19 cellular contexts compared by ENCODE assay signal in the genomic region with DNA sequence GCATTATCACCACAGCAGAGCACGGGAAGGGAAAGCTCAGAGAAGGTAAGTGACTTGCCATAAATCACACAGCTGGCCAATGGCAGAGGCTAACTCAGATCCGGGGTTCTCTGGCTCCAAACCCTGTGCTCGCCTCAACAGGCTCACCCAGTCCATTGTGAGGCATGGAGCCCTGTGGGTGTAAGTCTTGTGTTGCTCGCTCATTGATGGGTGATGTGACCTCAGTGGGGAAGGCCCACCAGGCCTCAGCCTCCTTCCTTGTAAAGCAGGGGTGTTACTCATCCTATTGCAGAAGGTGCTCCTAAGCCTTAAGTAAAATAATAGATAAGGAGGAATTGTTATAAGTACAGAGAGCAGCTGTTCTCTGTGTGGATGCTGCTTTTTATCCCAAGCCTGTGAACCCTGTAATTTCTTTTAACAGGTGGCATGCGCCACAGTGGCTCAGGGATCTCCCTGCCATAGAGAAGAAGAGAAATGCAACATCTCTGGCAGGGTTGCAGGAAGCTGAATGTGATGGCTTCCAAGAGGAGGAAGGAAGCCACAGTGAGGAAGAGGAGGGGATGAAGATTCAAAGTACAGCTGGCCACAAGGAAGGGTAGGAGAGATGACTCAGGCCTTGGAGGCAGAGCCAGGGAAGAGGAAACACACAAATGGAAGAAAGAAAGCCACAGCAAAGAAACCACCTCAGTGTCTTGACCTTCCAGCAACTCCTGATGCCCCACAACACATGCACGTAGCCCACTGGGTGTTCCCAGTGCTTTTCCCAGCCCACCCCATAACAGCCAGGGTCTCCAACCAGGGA. TPM values are rescaled to one million over a fixed set of nuclear protein-coding genes. Genes with fewer than 3 reads are reported as not detected.
DNase-seq lines count a peak whose midpoint lies in the region; ATAC-seq and TF ChIP-seq lines count a peak whose summit lies in the region.
"Had no signal": no experiment of that assay in that cellular context is flagged by ENCODE, and none has a peak within 500 bp of the region (broad histone marks: within the 10 kb centered on the region; RNA-seq: fewer than 3 reads in every experiment).

No MANE protein-coding gene starts in this region.

- no peak overlapping the region for H3K4me3 ChIP-seq in CD8-positive, alpha-beta T cell (ENCODE audit: low read depth, low read length)
- H3K4me3 ChIP-seq: cardiac muscle cell, psoas muscle, upper lobe of right lung had no signal

- intact Hi-C loops in CD8-positive, alpha-beta T cell (cut with DNase I, micrococcal nuclease) = no loop called here

- POLR2A ChIA-PET in CD8-positive, alpha-beta T cell (lab: Charles Lee) = no interaction called here

- H3K36me3 ChIP-seq in CD8-positive, alpha-beta T cell (ENCODE audit: insufficient read depth, low read length) = no peaks in the 10 kb centered on the region
- H3K36me3 ChIP-seq: cardiac muscle cell, upper lobe of right lung had no signal

- CTCF ChIA-PET in CD8-positive, alpha-beta T cell (lab: Charles Lee) = no interaction called here

- no peaks in the 10 kb centered on the region for H3K36me3 Mint-ChIP-seq in CD8-positive, alpha-beta T cell
- no peaks in the 10 kb centered on the region for H3K36me3 Mint-ChIP-seq in activated T-helper 17 cell treated with anti-CD3 and anti-CD28 coated beads, Interleukin-2, amount 50 U/mL, for 72 hours (ENCODE audit: low read depth)

- no peaks in the 10 kb centered on the region for H3K9me3 ChIP-seq in CD8-positive, alpha-beta T cell (ENCODE audit: low read length)
- H3K9me3 ChIP-seq: psoas muscle, upper lobe of right lung had no signal

- H3K27me3 ChIP-seq in CD8-positive, alpha-beta T cell (ENCODE audit: insufficient read depth, low read length) = no peaks in the 10 kb centered on the region
- H3K27me3 ChIP-seq: cardiac muscle cell, upper lobe of right lung had no signal

- no peaks in the 10 kb centered on the region for H3K27me3 Mint-ChIP-seq in CD8-positive, alpha-beta T cell (ENCODE audit: low read depth)
- no peaks in the 10 kb centered on the region for H3K27me3 Mint-ChIP-seq in activated T-helper 17 cell treated with anti-CD3 and anti-CD28 coated beads, Interleukin-2, amount 50 U/mL, for 72 hours
- H3K27me3 Mint-ChIP-seq: effector memory CD8-positive, alpha-beta T cell had no signal

- ATAC-seq in CD8-positive, alpha-beta T cell = no peak
- peak; percentile 79 for ATAC-seq in activated T-helper 17 cell treated with anti-CD3 and anti-CD28 coated beads, Interleukin-2, amount 50 U/mL, for 72 hours (replicated peaks)
- no peak for ATAC-seq in GM21786 (IDR thresholded peaks at IDR 0.05; ENCODE audit: unreplicated experiment)
- ATAC-seq in GM19467 (IDR thresholded peaks at IDR 0.05; ENCODE audit: unreplicated experiment) = no peak
- ATAC-seq: effector memory CD8-positive, alpha-beta T cell; psoas muscle had no signal

- H3K4me1 ChIP-seq in CD8-positive, alpha-beta T cell (ENCODE audit: insufficient read depth, low read length) = peaks cover 13% of the 10 kb centered on the region
- H3K4me1 ChIP-seq: psoas muscle, upper lobe of right lung had no signal

- H3K27ac ChIP-seq in CD8-positive, alpha-beta T cell (ENCODE audit: low read depth, low read length) = no peak overlapping the region
- H3K27ac ChIP-seq: cardiac muscle cell, psoas muscle, upper lobe of right lung had no signal

- H3K4me3 Mint-ChIP-seq in CD8-positive, alpha-beta T cell = no peak overlapping the region
- H3K4me3 Mint-ChIP-seq in activated T-helper 17 cell treated with anti-CD3 and anti-CD28 coated beads, Interleukin-2, amount 50 U/mL, for 72 hours = no peak overlapping the region
- H3K4me3 Mint-ChIP-seq: activated CD4-positive, alpha-beta T cell treated with anti-CD3 and anti-CD28 coated beads, Interleukin-2, amount 10 ng/mL, durations not matched to agents 7 days and 5 days; effector memory CD8-positive, alpha-beta T cell had no signal

- no peaks in the 10 kb centered on the region for H3K9me3 Mint-ChIP-seq in CD8-positive, alpha-beta T cell
- no peaks in the 10 kb centered on the region for H3K9me3 Mint-ChIP-seq in activated T-helper 17 cell treated with anti-CD3 and anti-CD28 coated beads, Interleukin-2, amount 50 U/mL, for 72 hours
- H3K9me3 Mint-ChIP-seq: activated CD4-positive, alpha-beta T cell treated with anti-CD3 and anti-CD28 coated beads, Interleukin-2, amount 10 ng/mL, durations not matched to agents 7 days and 5 days; effector memory CD8-positive, alpha-beta T cell had no signal

- peak overlapping the region; percentile 79 for H3K27ac Mint-ChIP-seq in CD8-positive, alpha-beta T cell
- H3K27ac Mint-ChIP-seq in activated T-helper 17 cell treated with anti-CD3 and anti-CD28 coated beads, Interleukin-2, amount 50 U/mL, for 72 hours = no peak overlapping the region
- H3K27ac Mint-ChIP-seq: activated CD4-positive, alpha-beta T cell treated with anti-CD3 and anti-CD28 coated beads, Interleukin-2, amount 10 ng/mL, durations not matched to agents 7 days and 5 days had no signal

- H3K4me1 Mint-ChIP-seq in CD8-positive, alpha-beta T cell (ENCODE audit: low read depth) = peaks cover 13% of the 10 kb centered on the region
- peaks cover 10% of the 10 kb centered on the region for H3K4me1 Mint-ChIP-seq in activated T-helper 17 cell treated with anti-CD3 and anti-CD28 coated beads, Interleukin-2, amount 50 U/mL, for 72 hours

- no peak for TF ChIP-seq CTCF in CD8-positive, alpha-beta T cell (IDR thresholded peaks at IDR 0.05)

- no peak for DNase-seq in CD8-positive, alpha-beta T cell
- DNase-seq in HT1080 (ENCODE audit: low read depth) (peak; percentile 79), kidney tubule cell (ENCODE audit: low spot score) (peak; percentile 42), NCI-H146 treated with DMSO at 0.1 percent for 48 hours (lab: John Stamatoyannopoulos, UW; ENCODE audit: unreplicated experiment) (no peak)
- DNase-seq: activated CD4-positive, alpha-beta T cell treated with anti-CD3 and anti-CD28 coated beads, Interleukin-2, amount 10 ng/mL, durations not matched to agents 7 days and 5 days; activated gamma-delta T cell treated with Interleukin-2 at 50 U/mL for 16 hours; effector memory CD8-positive, alpha-beta T cell; kidney glomerular epithelial cell; NCI-H1436; NCI-H526; psoas muscle; RPMI8226; upper lobe of right lung had no signal

RNA-seq across cellular contexts. Expression of gene SPSB4, which starts 30.8 kb away (rescaled TPM):
- not detected for total RNA-seq in CD8-positive, alpha-beta T cell
- total RNA-seq in HT1080 (2014; rRNA removed; shearing (Covaris generic)) = not detected in 2 replicates
- not detected in 2 replicates for polyA plus RNA-seq in HT1080 (2015; cell fraction: cytosol; rRNA removed)
- polyA plus RNA-seq in HT1080 (2015; cell fraction: nucleus; rRNA removed) = not detected in 2 replicates
- total RNA-seq in activated T-helper 17 cell treated with anti-CD3 and anti-CD28 coated beads, Interleukin-2, amount 50 U/mL, for 72 hours = not detected
- total RNA-seq: activated CD4-positive, alpha-beta T cell treated with anti-CD3 and anti-CD28 coated beads, Interleukin-2, amount 10 ng/mL, durations not matched to agents 7 days and 5 days; T-helper 2 cell treated with Interferon-gamma antibody and Interleukin-4, amounts not matched to agents 100 ng/mL and 5 ng/mL, for 36 hours had no signal
- polyA plus RNA-seq: BJ had no signal

Comparison
In these comparisons a context has a peak if more than half of its experiments do, and no peak if none do; other contexts are left out.
1. DNase-seq: peak in HT1080 (single experiment) and kidney tubule cell (single experiment); none in CD8-positive, alpha-beta T cell (0 of 7) and NCI-H146 treated with DMSO at 0.1 percent for 48 hours (single experiment).